19 cellular contexts compared by ENCODE assay signal in the genomic region with DNA sequence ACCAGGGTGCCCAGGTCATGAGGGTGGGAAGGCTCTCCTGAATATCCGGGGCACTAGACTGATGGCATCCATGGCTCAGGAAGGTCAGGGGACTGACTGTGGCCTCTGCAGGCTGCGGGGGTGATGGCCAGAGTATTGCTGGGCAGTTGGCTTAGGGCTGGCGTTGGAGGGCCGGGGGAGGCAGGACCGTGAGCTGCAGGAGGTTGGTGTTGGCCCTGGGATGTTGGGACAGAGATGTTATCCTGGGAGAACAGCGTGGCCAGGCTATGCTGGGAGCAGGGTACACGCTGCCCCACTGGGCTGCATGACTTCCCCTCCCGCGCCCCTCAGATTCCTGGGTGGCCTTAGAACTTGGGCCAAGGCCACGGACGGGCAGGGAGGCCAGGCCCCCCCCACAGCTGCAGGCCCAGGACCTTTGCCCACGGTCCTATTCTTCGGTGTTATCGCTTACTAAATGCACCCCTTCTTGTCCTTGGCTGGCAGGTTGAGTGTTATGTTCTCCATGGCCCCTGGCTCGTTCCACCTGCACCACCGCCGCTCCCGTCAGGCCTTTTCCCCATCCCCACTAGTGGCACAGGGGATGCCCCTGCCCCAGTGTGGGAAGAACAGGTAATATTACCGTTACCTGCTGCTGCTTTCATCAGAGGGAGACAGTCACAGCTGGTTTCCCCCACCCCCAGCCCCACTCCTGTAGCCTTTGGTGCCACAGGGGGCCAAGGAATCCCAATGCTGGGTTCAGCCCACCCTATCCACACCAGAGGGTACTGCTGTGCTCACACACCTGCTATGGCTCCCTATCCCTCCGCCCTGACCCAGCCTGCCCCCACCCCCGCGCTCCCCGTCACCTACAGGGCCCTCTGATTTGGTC. TPM values are rescaled to one million over a fixed set of nuclear protein-coding genes. Genes with fewer than 3 reads are reported as not detected.
DNase-seq lines count a peak whose midpoint lies in the region; ATAC-seq lines count a peak whose summit lies in the region.
"Had no signal": no experiment of that assay in that cellular context is flagged by ENCODE, and none has a peak within 500 bp of the region (broad histone marks: within the 10 kb centered on the region; RNA-seq: fewer than 3 reads in every experiment).

No MANE protein-coding gene starts in this region.

- no peaks in the 10 kb centered on the region for H3K9me3 ChIP-seq in SJCRH30 (replicated peaks)
- H3K9me3 ChIP-seq: Caco-2, colonic mucosa, SJSA1 had no signal

- no peaks in the 10 kb centered on the region for H3K27me3 ChIP-seq in SJCRH30
- H3K27me3 ChIP-seq: colonic mucosa, SJSA1 had no signal

- peaks cover 18% of the 10 kb centered on the region for H3K4me1 Mint-ChIP-seq in activated naive CD8-positive, alpha-beta T cell (ENCODE audit: low read depth)
- H3K4me1 Mint-ChIP-seq in activated naive CD8-positive, alpha-beta T cell treated with anti-CD3 and anti-CD28 coated beads, Interleukin-2, amount 50 U/mL, for 24 hours, result peaks cover 16% of the 10 kb centered on the region
- H3K4me1 Mint-ChIP-seq in activated CD4-positive, alpha-beta memory T cell treated with anti-CD3 and anti-CD28 coated beads for 36 hours (ENCODE audit: low read depth), result peaks cover 22% of the 10 kb centered on the region
- peaks cover 25% of the 10 kb centered on the region for H3K4me1 Mint-ChIP-seq in memory B cell
- H3K4me1 Mint-ChIP-seq in stimulated activated naive B cell treated with anti-CD40 and anti-IgM and Interleukin-4, amounts not matched to agents 10 μg/mL and 1 μg/mL and 100 μg/mL, for 72 hours, result peaks cover 22 to 59% of the 10 kb centered on the region in 2 donors

- CTCF ChIA-PET in activated CD4-positive, alpha-beta memory T cell treated with anti-CD3 and anti-CD28 coated beads for 36 hours (lab: Charles Lee), result interaction anchor here (0.7 to 1.8 kb wide), 3 partner anchors 10 to 30 kb away, joined by 3 to 9 read pairs (median 4); no protein-coding TSS in a partner anchor

- H3K27me3 Mint-ChIP-seq in activated naive CD8-positive, alpha-beta T cell, result no peaks in the 10 kb centered on the region
- no peaks in the 10 kb centered on the region for H3K27me3 Mint-ChIP-seq in activated naive CD8-positive, alpha-beta T cell treated with anti-CD3 and anti-CD28 coated beads, Interleukin-2, amount 50 U/mL, for 24 hours
- H3K27me3 Mint-ChIP-seq in activated CD4-positive, alpha-beta memory T cell treated with anti-CD3 and anti-CD28 coated beads for 36 hours, result no peaks in the 10 kb centered on the region
- no peaks in the 10 kb centered on the region for H3K27me3 Mint-ChIP-seq in memory B cell
- H3K27me3 Mint-ChIP-seq in stimulated activated naive B cell treated with anti-CD40 and anti-IgM and Interleukin-4, amounts not matched to agents 10 μg/mL and 1 μg/mL and 100 μg/mL, for 72 hours, result no peaks in the 10 kb centered on the region
- H3K27me3 Mint-ChIP-seq: IgD-negative memory B cell had no signal

- ATAC-seq in activated naive CD8-positive, alpha-beta T cell treated with anti-CD3 and anti-CD28 coated beads, Interleukin-2, amount 50 U/mL, for 24 hours, result no peak
- ATAC-seq in memory B cell (ENCODE audit: low read depth) (no peak), GM18498 (IDR thresholded peaks at IDR 0.05; ENCODE audit: unreplicated experiment) (no peak)
- ATAC-seq in stimulated activated naive B cell treated with anti-CD40 and anti-IgM and Interleukin-4, amounts not matched to agents 10 μg/mL and 1 μg/mL and 100 μg/mL, for 72 hours (replicated peaks), result no peak
- ATAC-seq: left cardiac atrium had no signal

- no peaks in the 10 kb centered on the region for H3K9me3 Mint-ChIP-seq in activated naive CD8-positive, alpha-beta T cell (ENCODE audit: low read depth)
- peaks cover 5% of the 10 kb centered on the region for H3K9me3 Mint-ChIP-seq in activated naive CD8-positive, alpha-beta T cell treated with anti-CD3 and anti-CD28 coated beads, Interleukin-2, amount 50 U/mL, for 24 hours
- peaks cover 3% of the 10 kb centered on the region for H3K9me3 Mint-ChIP-seq in activated CD4-positive, alpha-beta memory T cell treated with anti-CD3 and anti-CD28 coated beads for 36 hours
- peaks cover 4% of the 10 kb centered on the region for H3K9me3 Mint-ChIP-seq in memory B cell
- H3K9me3 Mint-ChIP-seq in stimulated activated naive B cell treated with anti-CD40 and anti-IgM and Interleukin-4, amounts not matched to agents 10 μg/mL and 1 μg/mL and 100 μg/mL, for 72 hours, result peaks cover 3 to 5% of the 10 kb centered on the region in 2 donors
- H3K9me3 Mint-ChIP-seq: IgD-negative memory B cell had no signal

- no peaks in the 10 kb centered on the region for H3K36me3 Mint-ChIP-seq in activated naive CD8-positive, alpha-beta T cell
- H3K36me3 Mint-ChIP-seq in activated naive CD8-positive, alpha-beta T cell treated with anti-CD3 and anti-CD28 coated beads, Interleukin-2, amount 50 U/mL, for 24 hours (ENCODE audit: low read depth), result peaks cover 9% of the 10 kb centered on the region
- H3K36me3 Mint-ChIP-seq in activated CD4-positive, alpha-beta memory T cell treated with anti-CD3 and anti-CD28 coated beads for 36 hours, result peaks cover 5% of the 10 kb centered on the region
- H3K36me3 Mint-ChIP-seq in memory B cell, result peaks cover 4% of the 10 kb centered on the region
- H3K36me3 Mint-ChIP-seq in stimulated activated naive B cell treated with anti-CD40 and anti-IgM and Interleukin-4, amounts not matched to agents 10 μg/mL and 1 μg/mL and 100 μg/mL, for 72 hours, result peaks cover 21 to 33% of the 10 kb centered on the region in 2 donors
- H3K36me3 Mint-ChIP-seq: IgD-negative memory B cell had no signal

- intact Hi-C loops in activated CD4-positive, alpha-beta memory T cell treated with anti-CD3 and anti-CD28 coated beads for 36 hours (cut with micrococcal nuclease), result loop anchor here (5.0 kb wide), 1 partner anchor 101 kb away; a partner anchor contains a TSS

- POLR2A ChIA-PET in activated CD4-positive, alpha-beta memory T cell treated with anti-CD3 and anti-CD28 coated beads for 36 hours (lab: Charles Lee), result interaction anchor here (1.0 kb wide), 1 partner anchor 66 kb away, joined by 3 read pairs; no protein-coding TSS in a partner anchor

- no peak overlapping the region for H3K4me3 ChIP-seq in SJCRH30
- H3K4me3 ChIP-seq: colonic mucosa, SJSA1 had no signal

- H3K4me3 Mint-ChIP-seq in activated naive CD8-positive, alpha-beta T cell, result no peak overlapping the region
- no peak overlapping the region for H3K4me3 Mint-ChIP-seq in activated naive CD8-positive, alpha-beta T cell treated with anti-CD3 and anti-CD28 coated beads, Interleukin-2, amount 50 U/mL, for 24 hours
- H3K4me3 Mint-ChIP-seq in activated CD4-positive, alpha-beta memory T cell treated with anti-CD3 and anti-CD28 coated beads for 36 hours, result no peak overlapping the region
- peak overlapping the region; percentile 5 for H3K4me3 Mint-ChIP-seq in memory B cell
- no peak overlapping the region for H3K4me3 Mint-ChIP-seq in stimulated activated naive B cell treated with anti-CD40 and anti-IgM and Interleukin-4, amounts not matched to agents 10 μg/mL and 1 μg/mL and 100 μg/mL, for 72 hours

- DNase-seq in activated naive CD8-positive, alpha-beta T cell treated with anti-CD3 and anti-CD28 coated beads, Interleukin-2, amount 50 U/mL, for 24 hours, result no peak
- no peak for DNase-seq in activated CD4-positive, alpha-beta memory T cell treated with anti-CD3 and anti-CD28 coated beads for 36 hours
- no peak for DNase-seq in memory B cell (ENCODE audit: low spot score in 2 of 2)
- DNase-seq in stimulated activated naive B cell treated with anti-CD40 and anti-IgM and Interleukin-4, amounts not matched to agents 10 μg/mL and 1 μg/mL and 100 μg/mL, for 72 hours, result no peak
- no peak for DNase-seq in SJCRH30
- DNase-seq in NCI-H2029 (lab: John Stamatoyannopoulos, UW), result no peak
- DNase-seq: amygdala, colonic mucosa, foreskin fibroblast, left cardiac atrium, NCI-H2107, substantia nigra had no signal

- H3K36me3 ChIP-seq in SJCRH30, result peaks cover 5% of the 10 kb centered on the region
- H3K36me3 ChIP-seq: colonic mucosa had no signal

- peaks cover 54% of the 10 kb centered on the region for H3K4me1 ChIP-seq in SJCRH30

- no peak overlapping the region for H3K27ac ChIP-seq in SJCRH30
- H3K27ac ChIP-seq: colonic mucosa, SJSA1 had no signal

- peak overlapping the region; percentile 34 for H3K27ac Mint-ChIP-seq in activated naive CD8-positive, alpha-beta T cell
- no peak overlapping the region for H3K27ac Mint-ChIP-seq in activated naive CD8-positive, alpha-beta T cell treated with anti-CD3 and anti-CD28 coated beads, Interleukin-2, amount 50 U/mL, for 24 hours
- peak overlapping the region; percentile 25 for H3K27ac Mint-ChIP-seq in activated CD4-positive, alpha-beta memory T cell treated with anti-CD3 and anti-CD28 coated beads for 36 hours
- peak overlapping the region; percentile 70 for H3K27ac Mint-ChIP-seq in memory B cell
- peak overlapping the region; percentile 44 for H3K27ac Mint-ChIP-seq in stimulated activated naive B cell treated with anti-CD40 and anti-IgM and Interleukin-4, amounts not matched to agents 10 μg/mL and 1 μg/mL and 100 μg/mL, for 72 hours

RNA-seq across cellular contexts. Expression of a gene that starts 3.2 kb away (rescaled TPM):
- total RNA-seq in activated CD4-positive, alpha-beta memory T cell treated with anti-CD3 and anti-CD28 coated beads for 36 hours, result 10 to 100 TPM; 19.3 to 20.0 TPM
- total RNA-seq in SJCRH30 (2014; rRNA removed; shearing (Covaris generic)), result 7.4 and 7.5 TPM in 2 replicates

RNA-seq across cellular contexts. Expression of a gene that starts 22.0 kb away (rescaled TPM):
- total RNA-seq in activated CD4-positive, alpha-beta memory T cell treated with anti-CD3 and anti-CD28 coated beads for 36 hours, result 100 to 1,000 TPM in 1 of 2 experiments, 10 to 100 TPM in 1; 97.9 to 102 TPM
- total RNA-seq in SJCRH30 (2014; rRNA removed; shearing (Covaris generic)), result 63.0 and 73.0 TPM in 2 replicates

RNA-seq across cellular contexts. Expression of a gene that starts 43.7 kb away (rescaled TPM):
- total RNA-seq in activated CD4-positive, alpha-beta memory T cell treated with anti-CD3 and anti-CD28 coated beads for 36 hours, result not detected
- not detected in 2 replicates for total RNA-seq in SJCRH30 (2014; rRNA removed; shearing (Covaris generic))
- total RNA-seq: Caco-2, osteocyte, SJSA1 had no signal

RNA-seq across cellular contexts. Expression of a gene that starts 55.2 kb away (rescaled TPM):
- total RNA-seq in activated CD4-positive, alpha-beta memory T cell treated with anti-CD3 and anti-CD28 coated beads for 36 hours, result not detected
- total RNA-seq in SJCRH30 (2014; rRNA removed; shearing (Covaris generic)), result 17.5 and 27.1 TPM in 2 replicates
- total RNA-seq: OCI-LY7 had no signal
